24 cellular contexts compared by ENCODE assay signal in genomic region chr19:8214802-8215201, GRCh38. TPM values are rescaled to one million over a fixed set of nuclear protein-coding genes. Genes with fewer than 3 reads are reported as not detected.
DNase-seq lines count a peak whose midpoint lies in the region; ATAC-seq, FAIRE-seq and TF ChIP-seq lines count a peak whose summit lies in the region.
"Had no signal": no experiment of that assay in that cellular context is flagged by ENCODE, and none has a peak within 500 bp of the region (broad histone marks: within the 10 kb centered on the region; RNA-seq: fewer than 3 reads in every experiment).

No MANE protein-coding gene starts in this region.

- no peak overlapping the region for H2BK5ac ChIP-seq in trophoblast cell (ENCODE audit: low read depth, low read length, poor library complexity)

- H4K8ac ChIP-seq in trophoblast cell (ENCODE audit: low read depth, low read length), result no peak overlapping the region

- H3K79me1 ChIP-seq in trophoblast cell (ENCODE audit: low read length), result peaks cover under 1% of the 10 kb centered on the region

- no peak overlapping the region for H2AK5ac ChIP-seq in trophoblast cell (ENCODE audit: low read length)

- H4K20me1 ChIP-seq in OCI-LY1 (ENCODE audit: insufficient read depth, low read length), result no peaks in the 10 kb centered on the region

- peaks cover 31% of the 10 kb centered on the region for H3K4me1 Mint-ChIP-seq in activated T-cell treated with anti-CD3 and anti-CD28 coated beads, Interleukin-2, amount 50 U/mL, for 24 hours (ENCODE audit: low read depth)
- peaks cover 42% of the 10 kb centered on the region for H3K4me1 Mint-ChIP-seq in central memory CD8-positive, alpha-beta T cell
- peaks cover 16% of the 10 kb centered on the region for H3K4me1 Mint-ChIP-seq in endothelial cell (ENCODE audit: unreplicated experiment)

- H3K27me3 Mint-ChIP-seq in activated T-cell treated with anti-CD3 and anti-CD28 coated beads, Interleukin-2, amount 50 U/mL, for 24 hours, result no peaks in the 10 kb centered on the region
- H3K27me3 Mint-ChIP-seq in central memory CD8-positive, alpha-beta T cell, result no peaks in the 10 kb centered on the region
- H3K27me3 Mint-ChIP-seq in endothelial cell (ENCODE audit: unreplicated experiment), result peaks cover 14% of the 10 kb centered on the region
- H3K27me3 Mint-ChIP-seq: activated CD4-positive, alpha-beta memory T cell treated with anti-CD3 and anti-CD28 coated beads, Interleukin-2, amount 10 ng/mL, durations not matched to agents 7 days and 5 days had no signal

- no peak for TF ChIP-seq CTCF in OCI-LY1 (IDR thresholded peaks at IDR 0.05; ENCODE audit: low read length)
- TF ChIP-seq CTCF in endothelial cell (IDR thresholded peaks at IDR 0.05; ENCODE audit: unreplicated experiment), result no peak

- FAIRE-seq in frontal cortex (lab: Jason Lieb, UNC), result no peak
- FAIRE-seq: A549, GM19239 had no signal

- no peak overlapping the region for H2BK120ac ChIP-seq in trophoblast cell (ENCODE audit: insufficient read depth, low read length, poor library complexity)

- no peak overlapping the region for H4K91ac ChIP-seq in trophoblast cell (ENCODE audit: low read depth, low read length)

- H3K9me3 Mint-ChIP-seq in activated T-cell treated with anti-CD3 and anti-CD28 coated beads, Interleukin-2, amount 50 U/mL, for 24 hours, result no peaks in the 10 kb centered on the region
- no peaks in the 10 kb centered on the region for H3K9me3 Mint-ChIP-seq in central memory CD8-positive, alpha-beta T cell
- no peaks in the 10 kb centered on the region for H3K9me3 Mint-ChIP-seq in endothelial cell (ENCODE audit: unreplicated experiment)
- H3K9me3 Mint-ChIP-seq: activated CD4-positive, alpha-beta memory T cell treated with anti-CD3 and anti-CD28 coated beads, Interleukin-2, amount 10 ng/mL, durations not matched to agents 7 days and 5 days; T-helper 2 cell treated with Interferon-gamma antibody and Interleukin-4, amounts not matched to agents 5 μg/mL and 100 μg/mL, for 36 hours had no signal

- H3K9ac ChIP-seq in OCI-LY1 (ENCODE audit: low read length), result no peak overlapping the region
- no peak overlapping the region for H3K9ac ChIP-seq in trophoblast cell (ENCODE audit: low read length)

- H3K27ac Mint-ChIP-seq in activated T-cell treated with anti-CD3 and anti-CD28 coated beads, Interleukin-2, amount 50 U/mL, for 24 hours, result peak overlapping the region; percentile 68
- peak overlapping the region; percentile 14 for H3K27ac Mint-ChIP-seq in central memory CD8-positive, alpha-beta T cell (ENCODE audit: low read depth)
- no peak overlapping the region for H3K27ac Mint-ChIP-seq in endothelial cell (ENCODE audit: unreplicated experiment)

- no peak for DNase-seq in activated T-cell treated with anti-CD3 and anti-CD28 coated beads, Interleukin-2, amount 50 U/mL, for 24 hours
- DNase-seq in activated T-cell treated with anti-CD3 and anti-CD28 coated beads, Interleukin-2, amount 50 U/mL, for 1 hour, result no peak
- no peak for DNase-seq in central memory CD8-positive, alpha-beta T cell (ENCODE audit: low spot score in 2 of 2)
- DNase-seq in trophoblast cell (no peak), frontal cortex (ENCODE audit: low spot score in 2 of 2) (no peak), endothelial cell (ENCODE audit: low spot score) (no peak), 8988T (no peak)
- DNase-seq: activated CD4-positive, alpha-beta memory T cell treated with anti-CD3 and anti-CD28 coated beads, Interleukin-2, amount 10 ng/mL, durations not matched to agents 7 days and 5 days; activated CD4-positive, CD25-positive, alpha-beta regulatory T cell; activated naive CD4-positive, alpha-beta T cell treated with Interleukin-2 at 50 U/mL for 16 hours; aorta; BE2C; foreskin melanocyte; NCI-H1417; NCI-H510A; occipital lobe; Peyer's patch; stimulated activated CD4-positive, alpha-beta T cell treated with anti-CD3 and anti-CD28 coated beads, Interleukin-4, amount 100 ng/mL, for 4 hours had no signal

- H3K4me2 ChIP-seq in OCI-LY1 (ENCODE audit: low read length) (peak overlapping the region; percentile 16; the same call in 1 of the 2 replicates), trophoblast cell (ENCODE audit: low read length) (no peak overlapping the region)
- H3K4me2 ChIP-seq: A549, hepatocyte had no signal

- no peak overlapping the region for H4K12ac ChIP-seq in trophoblast cell (ENCODE audit: low read depth, low read length)

- peak overlapping the region; percentile 4 for H3K4ac ChIP-seq in trophoblast cell (ENCODE audit: low read depth, low read length)

- no peaks in the 10 kb centered on the region for H3F3A ChIP-seq in OCI-LY1 (ENCODE audit: insufficient read depth, low read length)

- no peak overlapping the region for H3K23ac ChIP-seq in trophoblast cell (ENCODE audit: low read length)

- no peak overlapping the region for H2BK12ac ChIP-seq in trophoblast cell (ENCODE audit: low read length)

- H3K9me3 ChIP-seq in OCI-LY1 (ENCODE audit: low read length), result no peaks in the 10 kb centered on the region
- peaks cover 2% of the 10 kb centered on the region for H3K9me3 ChIP-seq in trophoblast cell (ENCODE audit: insufficient read depth, low read depth, low read length)
- H3K9me3 ChIP-seq: A549, BE2C, Peyer's patch, SJSA1 had no signal

- no peak overlapping the region for H3K4me3 Mint-ChIP-seq in activated T-cell treated with anti-CD3 and anti-CD28 coated beads, Interleukin-2, amount 50 U/mL, for 24 hours
- H3K4me3 Mint-ChIP-seq in central memory CD8-positive, alpha-beta T cell, result no peak overlapping the region
- no peak overlapping the region for H3K4me3 Mint-ChIP-seq in endothelial cell (ENCODE audit: unreplicated experiment)
- H3K4me3 Mint-ChIP-seq: activated CD4-positive, alpha-beta memory T cell treated with anti-CD3 and anti-CD28 coated beads, Interleukin-2, amount 10 ng/mL, durations not matched to agents 7 days and 5 days; T-helper 2 cell treated with Interferon-gamma antibody and Interleukin-4, amounts not matched to agents 5 μg/mL and 100 μg/mL, for 36 hours had no signal

- no peaks in the 10 kb centered on the region for H3K36me3 ChIP-seq in OCI-LY1 (ENCODE audit: insufficient read depth, low read length)
- no peaks in the 10 kb centered on the region for H3K36me3 ChIP-seq in trophoblast cell (ENCODE audit: control insufficient read depth in 1 of 2, insufficient read depth in 2 of 2, low read length in 2 of 2)
- H3K36me3 ChIP-seq: BE2C, Peyer's patch, SJSA1 had no signal

- no CpG with 5 or more reads among the region's 6 CpGs for WGBS in trophoblast cell (ENCODE audit: extremely low coverage, insufficient coverage, insufficient read length)

- H3K27me3 ChIP-seq in OCI-LY1 (ENCODE audit: insufficient read depth, low read length), result no peaks in the 10 kb centered on the region
- H3K27me3 ChIP-seq in trophoblast cell (ENCODE audit: insufficient read depth, low read length), result no peaks in the 10 kb centered on the region
- H3K27me3 ChIP-seq: hepatocyte, Peyer's patch had no signal

- no peak for ATAC-seq in central memory CD8-positive, alpha-beta T cell (replicated peaks; ENCODE audit: extremely low read depth, poor library complexity, severe bottlenecking)
- ATAC-seq: A549 had no signal

- peaks cover 7% of the 10 kb centered on the region; the same call in 1 of the 2 replicates for H3K79me2 ChIP-seq in OCI-LY1 (ENCODE audit: insufficient read depth, low read length)
- H3K79me2 ChIP-seq in trophoblast cell (ENCODE audit: control insufficient read depth, insufficient read depth, low read length, poor library complexity), result peaks cover 7% of the 10 kb centered on the region

- H3K27ac ChIP-seq in OCI-LY1 (ENCODE audit: low read depth, low read length, poor library complexity, severe bottlenecking) (peak overlapping the region; percentile 66), trophoblast cell (ENCODE audit: low read depth, low read length) (no peak overlapping the region)
- H3K27ac ChIP-seq: A549, hepatocyte, SJSA1 had no signal

- H3K36me3 Mint-ChIP-seq in activated T-cell treated with anti-CD3 and anti-CD28 coated beads, Interleukin-2, amount 50 U/mL, for 24 hours (ENCODE audit: low read depth), result peaks cover 32% of the 10 kb centered on the region
- peaks cover 11% of the 10 kb centered on the region for H3K36me3 Mint-ChIP-seq in central memory CD8-positive, alpha-beta T cell (ENCODE audit: insufficient read depth)
- peaks cover 11% of the 10 kb centered on the region for H3K36me3 Mint-ChIP-seq in endothelial cell (ENCODE audit: low read depth, unreplicated experiment)

- no peak overlapping the region for H3K18ac ChIP-seq in trophoblast cell (ENCODE audit: low read length)

- H3K4me3 ChIP-seq in OCI-LY1 (ENCODE audit: low read depth, low read length, poor library complexity, severe bottlenecking), result no peak overlapping the region
- no peak overlapping the region for H3K4me3 ChIP-seq in trophoblast cell (ENCODE audit: low read depth, low read length)
- H3K4me3 ChIP-seq: A549, hepatocyte, Peyer's patch, SJSA1 had no signal

- no peak overlapping the region for H2AFZ ChIP-seq in OCI-LY1 (ENCODE audit: low read length)
- no peak overlapping the region for H2AFZ ChIP-seq in trophoblast cell (ENCODE audit: insufficient read depth, low read length, poor library complexity)
- H2AFZ ChIP-seq: hepatocyte had no signal

- H3K4me1 ChIP-seq in OCI-LY1 (ENCODE audit: insufficient read depth, low read length, severe bottlenecking), result peaks cover 46% of the 10 kb centered on the region
- peaks cover 6 to 7% of the 10 kb centered on the region in 2 experiments for H3K4me1 ChIP-seq in trophoblast cell (ENCODE audit: control insufficient read depth in 1 of 2, insufficient read depth in 2 of 2, low read length in 2 of 2)
- H3K4me1 ChIP-seq: A549, BE2C, SJSA1 had no signal

- no peaks in the 10 kb centered on the region for H3K9me2 ChIP-seq in OCI-LY1 (ENCODE audit: low read depth, low read length)

- no peak overlapping the region for H3K14ac ChIP-seq in trophoblast cell (ENCODE audit: low read length)

RNA-seq across cellular contexts. Expression of gene CERS4, which starts 5.6 kb away (rescaled TPM):
- 11.5 and 13.1 TPM in 2 replicates for polyA plus RNA-seq in trophoblast cell (2013)
- total RNA-seq in frontal cortex (57.9 TPM), endothelial cell (ENCODE audit: unreplicated experiment) (34.2 TPM)
- total RNA-seq: SJSA1 had no signal
